In the genomic region with DNA sequence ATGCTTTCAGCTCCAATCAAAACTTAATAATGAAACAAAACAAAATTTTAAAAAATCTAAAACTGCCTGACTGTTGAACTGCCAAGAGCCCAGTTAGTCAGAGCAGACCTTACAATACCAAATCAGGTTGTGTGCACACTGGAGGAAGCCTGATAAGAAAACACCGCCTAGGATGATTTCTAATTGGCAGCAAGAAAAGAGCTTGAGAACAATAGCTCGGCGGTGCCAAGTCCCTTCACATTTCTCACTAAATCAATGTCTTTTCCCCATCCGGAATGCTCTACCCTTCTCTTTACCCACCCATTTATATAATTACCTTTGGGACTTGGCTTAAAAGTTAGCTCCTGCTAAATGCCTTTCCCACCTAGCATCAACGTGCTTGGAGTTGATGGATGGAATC, we compare ENCODE assay signal across 25 cellular contexts.
"Had no signal": no experiment of that assay in that cellular context is flagged by ENCODE, and none has a peak within 500 bp of the region (broad histone marks: within the 10 kb centered on the region; RNA-seq: fewer than 3 reads in every experiment).

No MANE protein-coding gene starts in this region.

- ATAC-seq: activated CD4-positive, CD25-positive, alpha-beta regulatory T cell treated with anti-CD3 and anti-CD28 coated beads, Interleukin-2, amount 50 U/mL, for 24 hours; activated CD8-positive, alpha-beta T cell treated with anti-CD3 and anti-CD28 coated beads, Interleukin-2, amount 10 ng/mL, durations not matched to agents 7 days and 5 days; activated naive CD4-positive, alpha-beta T cell treated with anti-CD3 and anti-CD28 coated beads, Interleukin-2, amount 50 U/mL, for 72 hours; activated naive CD8-positive, alpha-beta T cell treated with anti-CD3 and anti-CD28 coated beads, Interleukin-2, amount 50 U/mL, for 24 hours; K562 had no signal

- H3K36me3 ChIP-seq: brain microvascular endothelial cell, Peyer's patch had no signal

- H3K27me3 ChIP-seq: brain microvascular endothelial cell, Peyer's patch had no signal

- DNase-seq: activated CD4-positive, alpha-beta T cell treated with anti-CD3 and anti-CD28 coated beads for 48 hours; activated CD4-positive, alpha-beta T cell treated with anti-CD3 and anti-CD28 coated beads, Interleukin-2, amount 50 U/mL, for 4 hours; activated CD8-positive, alpha-beta memory T cell treated with anti-CD3 and anti-CD28 coated beads, Interleukin-2, amount 50 U/mL, for 48 hours; activated CD8-positive, alpha-beta T cell treated with anti-CD3 and anti-CD28 coated beads, Interleukin-2, amount 10 ng/mL, durations not matched to agents 7 days and 5 days; activated effector memory CD4-positive, alpha-beta T cell treated with Interleukin-2 at 50 U/mL for 16 hours; activated naive CD4-positive, alpha-beta T cell treated with Interleukin-2 at 50 U/mL for 16 hours; activated naive CD8-positive, alpha-beta T cell treated with anti-CD3 and anti-CD28 coated beads, Interleukin-2, amount 50 U/mL, for 24 hours; activated T-cell treated with anti-CD3 and anti-CD28 coated beads, Interleukin-2, amount 50 U/mL, for 1 hour; amygdala; brain microvascular endothelial cell; Karpas-422; MM.1S; NCI-H1105 treated with DMSO at 0.1 percent for 48 hours; NCI-H1436 treated with DMSO at 0.1 percent for 48 hours; NCI-H187; NCI-H2081; NCI-H510A treated with DMSO at 0.1 percent for 48 hours; NCI-H69; NK-92 treated with Interleukin-12 subunit alpha and Interleukin-12 subunit beta, amount 100 ng/mL, for 24 hours; Peyer's patch; SHP77 treated with DMSO at 0.1 percent for 48 hours had no signal

- H3K4me1 ChIP-seq: Peyer's patch had no signal

- H3K27ac ChIP-seq: brain microvascular endothelial cell, RWPE1 had no signal

- H3K4me3 ChIP-seq: K562, Peyer's patch had no signal

- H3K9me3 ChIP-seq: Peyer's patch had no signal
